Comparison of ENCODE assay signal across 13 cellular contexts in genomic region chr7:105149827-105150226, GRCh38.
A peak's percentile ranks its signal among the peaks of the same experiment; 100 is the strongest.
DNase-seq lines count a peak whose midpoint lies in the region; ATAC-seq, FAIRE-seq and TF ChIP-seq lines count a peak whose summit lies in the region.
"Had no signal": no experiment of that assay in that cellular context is flagged by ENCODE, and none has a peak within 500 bp of the region (broad histone marks: within the 10 kb centered on the region; RNA-seq: fewer than 3 reads in every experiment).

No MANE protein-coding gene starts in this region.

- H4K12ac ChIP-seq in trophoblast cell (ENCODE audit: low read depth, low read length), result no peak overlapping the region

- no peak overlapping the region for H2AK5ac ChIP-seq in trophoblast cell (ENCODE audit: low read length)

- H3K27me3 ChIP-seq in bronchial epithelial cell (ENCODE audit: control insufficient read depth, insufficient read depth, low read length) (no peaks in the 10 kb centered on the region), pancreas (no peaks in the 10 kb centered on the region), trophoblast cell (ENCODE audit: insufficient read depth, low read length) (no peaks in the 10 kb centered on the region)
- H3K27me3 ChIP-seq: tibial artery had no signal

- no peak overlapping the region for H4K91ac ChIP-seq in trophoblast cell (ENCODE audit: low read depth, low read length)

- H3K23ac ChIP-seq in trophoblast cell (ENCODE audit: low read length), result no peak overlapping the region

- no peak overlapping the region for H4K8ac ChIP-seq in trophoblast cell (ENCODE audit: low read depth, low read length)

- no peak overlapping the region for H3K4me2 ChIP-seq in trophoblast cell (ENCODE audit: low read length)

- H3K9me3 ChIP-seq in pancreas (no peaks in the 10 kb centered on the region), trophoblast cell (ENCODE audit: insufficient read depth, low read depth, low read length) (no peaks in the 10 kb centered on the region)
- H3K9me3 ChIP-seq: left ventricle myocardium inferior, tibial artery had no signal

- no peak overlapping the region for H3K14ac ChIP-seq in trophoblast cell (ENCODE audit: low read length)

- TF ChIP-seq CTCF in bronchial epithelial cell (IDR thresholded peaks at IDR 0.05; ENCODE audit: insufficient read depth, low read length, severe bottlenecking) (no peak), pancreas (IDR thresholded peaks at IDR 0.05) (no peak)

- WGBS in pancreas, 2 donors, result 24 to 36% methylated on average over 3 of the region's 3 CpGs
- WGBS in trophoblast cell (ENCODE audit: extremely low coverage, insufficient coverage, insufficient read length), result no CpG with 5 or more reads among the region's 3 CpGs

- peaks cover 0 to 20% (median 12%) of the 10 kb centered on the region in 3 donors for H3K4me1 ChIP-seq in pancreas
- no peaks in the 10 kb centered on the region for H3K4me1 ChIP-seq in trophoblast cell (ENCODE audit: control insufficient read depth in 1 of 2, insufficient read depth in 2 of 2, low read length in 2 of 2)
- H3K4me1 ChIP-seq: tibial artery had no signal

- H3K27ac ChIP-seq in pancreas (peak overlapping the region in 1 of 4 donors; percentile 33), trophoblast cell (ENCODE audit: low read depth, low read length) (no peak overlapping the region)
- H3K27ac ChIP-seq: 22Rv1, left ventricle myocardium inferior, tibial artery had no signal

- no peak overlapping the region for H2BK12ac ChIP-seq in trophoblast cell (ENCODE audit: low read length)

- no peak overlapping the region for H2AFZ ChIP-seq in trophoblast cell (ENCODE audit: insufficient read depth, low read length, poor library complexity)

- no peaks in the 10 kb centered on the region for H3K79me1 ChIP-seq in trophoblast cell (ENCODE audit: low read length)

- no peak overlapping the region for H2BK5ac ChIP-seq in trophoblast cell (ENCODE audit: low read depth, low read length, poor library complexity)

- H2BK120ac ChIP-seq in trophoblast cell (ENCODE audit: insufficient read depth, low read length, poor library complexity), result no peak overlapping the region

- H3K36me3 ChIP-seq in bronchial epithelial cell (ENCODE audit: control insufficient read depth, insufficient read depth, low read length), result peaks cover 4% of the 10 kb centered on the region
- no peaks in the 10 kb centered on the region for H3K36me3 ChIP-seq in pancreas
- H3K36me3 ChIP-seq in trophoblast cell (ENCODE audit: control insufficient read depth in 1 of 2, insufficient read depth in 2 of 2, low read length in 2 of 2), result no peaks in the 10 kb centered on the region

- H3K4me3 ChIP-seq in bronchial epithelial cell (ENCODE audit: low read depth, low read length), result no peak overlapping the region
- no peak overlapping the region for H3K4me3 ChIP-seq in pancreas
- no peak overlapping the region for H3K4me3 ChIP-seq in trophoblast cell (ENCODE audit: low read depth, low read length)
- H3K4me3 ChIP-seq: GM12878, left ventricle myocardium inferior, tibial artery had no signal

- no peak overlapping the region for H3K4ac ChIP-seq in trophoblast cell (ENCODE audit: low read depth, low read length)

- peak; percentile 3 for DNase-seq in NOMO-1 (lab: John Stamatoyannopoulos, UW; ENCODE audit: unreplicated experiment in 2 of 2)
- no peak for DNase-seq in NOMO-1 treated with dmso at 0.1 percent for 144 hours (lab: John Stamatoyannopoulos, UW; ENCODE audit: unreplicated experiment)
- DNase-seq in M059J (ENCODE audit: low read depth), result peak; percentile 69
- DNase-seq in bronchial epithelial cell (ENCODE audit: low read depth), result peak; percentile 91
- DNase-seq in pancreas, result no peak
- DNase-seq in CD1c-positive myeloid dendritic cell (ENCODE audit: extremely low spot score), result no peak
- DNase-seq in SHP77 treated with DMSO at 0.1 percent for 48 hours (lab: John Stamatoyannopoulos, UW), result no peak
- no peak for DNase-seq in trophoblast cell
- DNase-seq: left ventricle myocardium inferior, tibial artery had no signal

- FAIRE-seq in bronchial epithelial cell (lab: Jason Lieb, UNC), result no peak
- FAIRE-seq in pancreas (lab: Jason Lieb, UNC), result no peak
- FAIRE-seq: frontal cortex, GM12878 had no signal

- no peak overlapping the region for H3K9ac ChIP-seq in trophoblast cell (ENCODE audit: low read length)

- intact Hi-C loops in pancreas (cut with DNase I), result loop anchor here in 1 of 3 donors (10.0 kb wide), 1 partner anchor 185 kb away; no protein-coding TSS in a partner anchor

- H3K79me2 ChIP-seq in trophoblast cell (ENCODE audit: control insufficient read depth, insufficient read depth, low read length, poor library complexity), result no peaks in the 10 kb centered on the region

- ATAC-seq in pancreas, result peak; percentile 44 to 79 (median 76)
- ATAC-seq: GM12878 had no signal

- no peak overlapping the region for H3K18ac ChIP-seq in trophoblast cell (ENCODE audit: low read length)

Comparison
In these comparisons a context has a peak if more than half of its experiments do, and no peak if none do; other contexts are left out.
1. DNase-seq: peak in NOMO-1 (2 of 2), M059J (single experiment) and bronchial epithelial cell (single experiment); none in NOMO-1 treated with dmso at 0.1 percent for 144 hours (single experiment), pancreas (0 of 6), CD1c-positive myeloid dendritic cell (single experiment), SHP77 treated with DMSO at 0.1 percent for 48 hours (single experiment) and trophoblast cell (0 of 2).